ENCODE assay signal across 9 cellular contexts in the genomic region with DNA sequence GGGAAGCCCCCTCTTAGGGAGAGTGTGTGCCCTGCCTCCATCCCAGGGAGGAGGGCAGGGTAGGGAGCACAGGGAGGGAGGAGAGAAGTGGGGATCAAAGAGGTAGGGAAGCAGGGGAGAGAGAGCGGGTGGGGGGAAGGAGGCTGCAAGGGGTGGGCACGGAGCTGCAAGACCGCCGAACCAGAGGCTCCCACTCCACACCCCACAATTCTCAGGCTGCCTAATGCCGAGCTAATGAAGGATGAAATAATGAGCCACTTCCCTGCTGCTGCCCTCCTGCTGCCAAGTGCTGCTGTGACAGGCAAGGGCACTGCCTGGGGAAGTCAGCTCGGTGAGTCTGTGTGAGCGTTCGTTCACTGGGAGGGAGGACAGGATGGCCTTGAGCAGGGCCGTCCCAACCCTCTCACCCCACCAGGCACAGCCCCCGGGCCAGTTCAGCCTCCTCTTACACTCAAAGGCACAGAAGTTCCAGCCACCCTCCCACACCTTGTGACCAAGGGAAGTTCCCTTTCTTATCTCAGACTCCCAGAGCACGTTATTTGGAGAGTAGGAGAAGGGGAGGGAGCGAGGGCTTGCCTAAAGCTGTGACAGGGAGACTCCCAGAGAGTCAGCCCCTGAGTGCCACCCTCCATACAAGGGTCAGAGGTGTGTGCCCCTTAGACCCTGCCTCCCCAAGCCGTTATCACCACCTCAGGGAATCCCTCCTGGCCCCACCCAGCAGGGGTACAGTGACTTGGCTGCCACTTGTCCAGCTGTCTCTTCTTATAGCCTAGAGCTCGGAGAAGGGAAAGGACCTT. TPM values are rescaled to one million over a fixed set of nuclear protein-coding genes. Genes with fewer than 3 reads are reported as not detected.
DNase-seq lines count a peak whose midpoint lies in the region; ATAC-seq lines count a peak whose summit lies in the region.
"Had no signal": no experiment of that assay in that cellular context is flagged by ENCODE, and none has a peak within 500 bp of the region (broad histone marks: within the 10 kb centered on the region; RNA-seq: fewer than 3 reads in every experiment).

No MANE protein-coding gene starts in this region.

- H2BK5ac ChIP-seq in trophoblast cell (ENCODE audit: low read depth, low read length, poor library complexity) = peak overlapping the region; percentile 38

- peaks cover 24 to 25% of the 10 kb centered on the region in 2 experiments for H3K4me1 ChIP-seq in trophoblast cell (ENCODE audit: control insufficient read depth in 1 of 2, insufficient read depth in 2 of 2, low read length in 2 of 2)

- WGBS in trophoblast cell (ENCODE audit: extremely low coverage, insufficient coverage, insufficient read length) = no CpG with 5 or more reads among the region's 14 CpGs

- H2AK5ac ChIP-seq in trophoblast cell (ENCODE audit: low read length) = peak overlapping the region; percentile 55

- no peak overlapping the region for H2AFZ ChIP-seq in trophoblast cell (ENCODE audit: insufficient read depth, low read length, poor library complexity)

- peak overlapping the region; percentile 67 for H2BK12ac ChIP-seq in trophoblast cell (ENCODE audit: low read length)

- peak overlapping the region; percentile 45 for H3K14ac ChIP-seq in trophoblast cell (ENCODE audit: low read length)

- H4K91ac ChIP-seq in trophoblast cell (ENCODE audit: low read depth, low read length) = peak overlapping the region; percentile 53

- no peaks in the 10 kb centered on the region for H3K27me3 ChIP-seq in trophoblast cell (ENCODE audit: insufficient read depth, low read length)

- H3K9ac ChIP-seq in trophoblast cell (ENCODE audit: low read length) = no peak overlapping the region

- H3K4me2 ChIP-seq in trophoblast cell (ENCODE audit: low read length) = peak overlapping the region; percentile 35

- H3K9me3 ChIP-seq in trophoblast cell (ENCODE audit: insufficient read depth, low read depth, low read length) = peaks cover 4% of the 10 kb centered on the region
- H3K9me3 ChIP-seq: neutrophil had no signal

- H3K79me2 ChIP-seq in trophoblast cell (ENCODE audit: control insufficient read depth, insufficient read depth, low read length, poor library complexity) = no peaks in the 10 kb centered on the region

- no peak overlapping the region for H3K18ac ChIP-seq in trophoblast cell (ENCODE audit: low read length)

- ATAC-seq in Right ventricle myocardium inferior (peak; percentile 81), HG02763 (IDR thresholded peaks at IDR 0.05; ENCODE audit: unreplicated experiment) (no peak), GM18511 (IDR thresholded peaks at IDR 0.05; ENCODE audit: unreplicated experiment) (no peak)

- no peak overlapping the region for H3K4ac ChIP-seq in trophoblast cell (ENCODE audit: low read depth, low read length)

- intact Hi-C loops in Right ventricle myocardium inferior (cut with DNase I) = no loop called here

- peak overlapping the region; percentile 29 for H3K4me3 ChIP-seq in trophoblast cell (ENCODE audit: low read depth, low read length)

- peak overlapping the region; percentile 7 for H3K27ac ChIP-seq in trophoblast cell (ENCODE audit: low read depth, low read length)
- H3K27ac ChIP-seq: neutrophil had no signal

- no peak overlapping the region for H4K8ac ChIP-seq in trophoblast cell (ENCODE audit: low read depth, low read length)

- H3K36me3 ChIP-seq in trophoblast cell (ENCODE audit: control insufficient read depth in 1 of 2, insufficient read depth in 2 of 2, low read length in 2 of 2) = no peaks in the 10 kb centered on the region

- H4K12ac ChIP-seq in trophoblast cell (ENCODE audit: low read depth, low read length) = no peak overlapping the region

- peaks cover 14% of the 10 kb centered on the region for H3K79me1 ChIP-seq in trophoblast cell (ENCODE audit: low read length)

- H3K23ac ChIP-seq in trophoblast cell (ENCODE audit: low read length) = no peak overlapping the region

- peak overlapping the region; percentile 69 for H2BK120ac ChIP-seq in trophoblast cell (ENCODE audit: insufficient read depth, low read length, poor library complexity)

- DNase-seq in NCI-H2107 treated with DMSO at 0.1 percent for 48 hours (lab: John Stamatoyannopoulos, UW; ENCODE audit: unreplicated experiment) = peak; percentile 8
- DNase-seq in NCI-H2107 (lab: John Stamatoyannopoulos, UW) = no peak
- peak; percentile 55 for DNase-seq in OCI-M2 (lab: John Stamatoyannopoulos, UW; ENCODE audit: unreplicated experiment)
- no peak for DNase-seq in Right ventricle myocardium inferior (ENCODE audit: missing footprints)
- DNase-seq in trophoblast cell = peak; percentile 29 to 46
- DNase-seq in activated CD4-positive, alpha-beta T cell treated with anti-CD3 and anti-CD28 coated beads for 4 hours = no peak

RNA-seq across cellular contexts. Expression of a gene that starts 12.4 kb away (rescaled TPM):
- total RNA-seq in Right ventricle myocardium inferior = 5.2 TPM
- polyA plus RNA-seq in trophoblast cell (2013) = 1.4 and 1.7 TPM in 2 replicates

RNA-seq across cellular contexts. Expression of a gene that starts 16.1 kb away (rescaled TPM):
- total RNA-seq in Right ventricle myocardium inferior = 2.2 TPM
- polyA plus RNA-seq in trophoblast cell (2013) = 1.1 and 1.2 TPM in 2 replicates

RNA-seq across cellular contexts. Expression of a gene that starts 21.6 kb away (rescaled TPM):
- total RNA-seq in Right ventricle myocardium inferior = 62.3 TPM
- polyA plus RNA-seq in trophoblast cell (2013) = 30.8 and 31.8 TPM in 2 replicates

RNA-seq across cellular contexts. Expression of a gene that starts 54.5 kb away (rescaled TPM):
- 8.7 TPM for total RNA-seq in Right ventricle myocardium inferior
- polyA plus RNA-seq in trophoblast cell (2013) = 3.0 and 3.5 TPM in 2 replicates

Comparison
In these comparisons a context has a peak if more than half of its experiments do, and no peak if none do; other contexts are left out.
1. DNase-seq: peak in NCI-H2107 treated with DMSO at 0.1 percent for 48 hours (single experiment), OCI-M2 (single experiment) and trophoblast cell (2 of 2); none in NCI-H2107 (single experiment), Right ventricle myocardium inferior (single experiment) and activated CD4-positive, alpha-beta T cell treated with anti-CD3 and anti-CD28 coated beads for 4 hours (0 of 2).